ENCODE assay signal across 3 cellular contexts in the genomic region with DNA sequence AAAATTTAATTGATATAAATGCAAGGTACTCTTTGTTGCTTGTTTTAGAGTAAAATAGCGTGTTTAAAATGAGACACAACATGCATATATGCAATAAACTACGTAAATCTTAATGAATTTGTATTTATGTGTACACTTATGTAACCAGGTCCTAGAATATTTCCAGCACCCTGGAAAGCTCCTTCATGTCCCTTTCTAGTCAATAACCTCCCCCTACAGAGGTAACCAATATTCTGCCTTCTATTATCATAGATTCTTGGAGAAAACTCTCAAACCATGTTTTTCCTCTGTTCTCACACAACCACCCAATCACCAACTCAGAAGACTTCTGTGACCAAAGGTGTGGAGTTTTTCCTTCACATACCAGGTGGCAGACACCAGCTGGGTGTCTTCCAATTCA.
A peak's percentile ranks its signal among the peaks of the same experiment; 100 is the strongest.
TF ChIP-seq lines count a peak whose summit lies in the region.

No MANE protein-coding gene starts in this region.

TF ChIP-seq in SK-N-SH, 30 proteins besides CTCF, POLR2A, EP300 and RAD21 (continued from another document):
- TF ChIP-seq, protein P1, sequence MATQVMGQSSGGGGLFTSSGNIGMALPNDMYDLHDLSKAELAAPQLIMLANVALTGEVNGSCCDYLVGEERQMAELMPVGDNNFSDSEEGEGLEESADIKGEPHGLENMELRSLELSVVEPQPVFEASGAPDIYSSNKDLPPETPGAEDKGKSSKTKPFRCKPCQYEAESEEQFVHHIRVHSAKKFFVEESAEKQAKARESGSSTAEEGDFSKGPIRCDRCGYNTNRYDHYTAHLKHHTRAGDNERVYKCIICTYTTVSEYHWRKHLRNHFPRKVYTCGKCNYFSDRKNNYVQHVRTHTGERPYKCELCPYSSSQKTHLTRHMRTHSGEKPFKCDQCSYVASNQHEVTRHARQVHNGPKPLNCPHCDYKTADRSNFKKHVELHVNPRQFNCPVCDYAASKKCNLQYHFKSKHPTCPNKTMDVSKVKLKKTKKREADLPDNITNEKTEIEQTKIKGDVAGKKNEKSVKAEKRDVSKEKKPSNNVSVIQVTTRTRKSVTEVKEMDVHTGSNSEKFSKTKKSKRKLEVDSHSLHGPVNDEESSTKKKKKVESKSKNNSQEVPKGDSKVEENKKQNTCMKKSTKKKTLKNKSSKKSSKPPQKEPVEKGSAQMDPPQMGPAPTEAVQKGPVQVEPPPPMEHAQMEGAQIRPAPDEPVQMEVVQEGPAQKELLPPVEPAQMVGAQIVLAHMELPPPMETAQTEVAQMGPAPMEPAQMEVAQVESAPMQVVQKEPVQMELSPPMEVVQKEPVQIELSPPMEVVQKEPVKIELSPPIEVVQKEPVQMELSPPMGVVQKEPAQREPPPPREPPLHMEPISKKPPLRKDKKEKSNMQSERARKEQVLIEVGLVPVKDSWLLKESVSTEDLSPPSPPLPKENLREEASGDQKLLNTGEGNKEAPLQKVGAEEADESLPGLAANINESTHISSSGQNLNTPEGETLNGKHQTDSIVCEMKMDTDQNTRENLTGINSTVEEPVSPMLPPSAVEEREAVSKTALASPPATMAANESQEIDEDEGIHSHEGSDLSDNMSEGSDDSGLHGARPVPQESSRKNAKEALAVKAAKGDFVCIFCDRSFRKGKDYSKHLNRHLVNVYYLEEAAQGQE (IDR thresholded peaks at IDR 0.05; ENCODE audit: low read depth, low read length) = 0 out of 2 replicates have a peak, but pooled peaks have one; percentile 45

TF ChIP-seq in SK-N-SH treated with all-trans-retinoic acid at 6 μM for 48 hours, 23 proteins besides CTCF, POLR2A, EP300 and RAD21 (continued from another document):
- TF ChIP-seq, protein P2, sequence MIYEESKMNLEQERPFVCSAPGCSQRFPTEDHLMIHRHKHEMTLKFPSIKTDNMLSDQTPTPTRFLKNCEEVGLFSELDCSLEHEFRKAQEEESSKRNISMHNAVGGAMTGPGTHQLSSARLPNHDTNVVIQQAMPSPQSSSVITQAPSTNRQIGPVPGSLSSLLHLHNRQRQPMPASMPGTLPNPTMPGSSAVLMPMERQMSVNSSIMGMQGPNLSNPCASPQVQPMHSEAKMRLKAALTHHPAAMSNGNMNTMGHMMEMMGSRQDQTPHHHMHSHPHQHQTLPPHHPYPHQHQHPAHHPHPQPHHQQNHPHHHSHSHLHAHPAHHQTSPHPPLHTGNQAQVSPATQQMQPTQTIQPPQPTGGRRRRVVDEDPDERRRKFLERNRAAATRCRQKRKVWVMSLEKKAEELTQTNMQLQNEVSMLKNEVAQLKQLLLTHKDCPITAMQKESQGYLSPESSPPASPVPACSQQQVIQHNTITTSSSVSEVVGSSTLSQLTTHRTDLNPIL (CRISPR knock-in tag; IDR thresholded peaks at IDR 0.05; ENCODE audit: low read depth) = no peak
- no peak for TF ChIP-seq TOX (CRISPR knock-in tag; IDR thresholded peaks at IDR 0.05; ENCODE audit: borderline replicate concordance)
- TF ChIP-seq, protein P3, sequence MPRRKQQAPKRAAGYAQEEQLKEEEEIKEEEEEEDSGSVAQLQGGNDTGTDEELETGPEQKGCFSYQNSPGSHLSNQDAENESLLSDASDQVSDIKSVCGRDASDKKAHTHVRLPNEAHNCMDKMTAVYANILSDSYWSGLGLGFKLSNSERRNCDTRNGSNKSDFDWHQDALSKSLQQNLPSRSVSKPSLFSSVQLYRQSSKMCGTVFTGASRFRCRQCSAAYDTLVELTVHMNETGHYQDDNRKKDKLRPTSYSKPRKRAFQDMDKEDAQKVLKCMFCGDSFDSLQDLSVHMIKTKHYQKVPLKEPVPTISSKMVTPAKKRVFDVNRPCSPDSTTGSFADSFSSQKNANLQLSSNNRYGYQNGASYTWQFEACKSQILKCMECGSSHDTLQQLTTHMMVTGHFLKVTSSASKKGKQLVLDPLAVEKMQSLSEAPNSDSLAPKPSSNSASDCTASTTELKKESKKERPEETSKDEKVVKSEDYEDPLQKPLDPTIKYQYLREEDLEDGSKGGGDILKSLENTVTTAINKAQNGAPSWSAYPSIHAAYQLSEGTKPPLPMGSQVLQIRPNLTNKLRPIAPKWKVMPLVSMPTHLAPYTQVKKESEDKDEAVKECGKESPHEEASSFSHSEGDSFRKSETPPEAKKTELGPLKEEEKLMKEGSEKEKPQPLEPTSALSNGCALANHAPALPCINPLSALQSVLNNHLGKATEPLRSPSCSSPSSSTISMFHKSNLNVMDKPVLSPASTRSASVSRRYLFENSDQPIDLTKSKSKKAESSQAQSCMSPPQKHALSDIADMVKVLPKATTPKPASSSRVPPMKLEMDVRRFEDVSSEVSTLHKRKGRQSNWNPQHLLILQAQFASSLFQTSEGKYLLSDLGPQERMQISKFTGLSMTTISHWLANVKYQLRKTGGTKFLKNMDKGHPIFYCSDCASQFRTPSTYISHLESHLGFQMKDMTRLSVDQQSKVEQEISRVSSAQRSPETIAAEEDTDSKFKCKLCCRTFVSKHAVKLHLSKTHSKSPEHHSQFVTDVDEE (CRISPR knock-in tag; IDR thresholded peaks at IDR 0.05) = no peak
- no peak for TF ChIP-seq RARB (CRISPR knock-in tag; IDR thresholded peaks at IDR 0.05)
- no peak for TF ChIP-seq ZNF565 (CRISPR knock-in tag; conservative IDR thresholded peaks at IDR 0.05; ENCODE audit: low read depth)
- no peak for TF ChIP-seq ZFP3 (CRISPR knock-in tag; IDR thresholded peaks at IDR 0.05)
- TF ChIP-seq, protein P4, sequence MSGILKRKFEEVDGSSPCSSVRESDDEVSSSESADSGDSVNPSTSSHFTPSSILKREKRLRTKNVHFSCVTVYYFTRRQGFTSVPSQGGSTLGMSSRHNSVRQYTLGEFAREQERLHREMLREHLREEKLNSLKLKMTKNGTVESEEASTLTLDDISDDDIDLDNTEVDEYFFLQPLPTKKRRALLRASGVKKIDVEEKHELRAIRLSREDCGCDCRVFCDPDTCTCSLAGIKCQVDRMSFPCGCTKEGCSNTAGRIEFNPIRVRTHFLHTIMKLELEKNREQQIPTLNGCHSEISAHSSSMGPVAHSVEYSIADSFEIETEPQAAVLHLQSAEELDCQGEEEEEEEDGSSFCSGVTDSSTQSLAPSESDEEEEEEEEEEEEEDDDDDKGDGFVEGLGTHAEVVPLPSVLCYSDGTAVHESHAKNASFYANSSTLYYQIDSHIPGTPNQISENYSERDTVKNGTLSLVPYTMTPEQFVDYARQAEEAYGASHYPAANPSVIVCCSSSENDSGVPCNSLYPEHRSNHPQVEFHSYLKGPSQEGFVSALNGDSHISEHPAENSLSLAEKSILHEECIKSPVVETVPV (CRISPR knock-in tag; IDR thresholded peaks at IDR 0.05) = no peak

TF ChIP-seq in Ishikawa, 13 proteins besides CTCF, POLR2A, EP300 and RAD21 (continued from another document):
- TF ChIP-seq, protein P1 (IDR thresholded peaks at IDR 0.05; ENCODE audit: low read depth) = peak; percentile 77
- no peak for TF ChIP-seq MAX (IDR thresholded peaks at IDR 0.05)
